In the genomic region with DNA sequence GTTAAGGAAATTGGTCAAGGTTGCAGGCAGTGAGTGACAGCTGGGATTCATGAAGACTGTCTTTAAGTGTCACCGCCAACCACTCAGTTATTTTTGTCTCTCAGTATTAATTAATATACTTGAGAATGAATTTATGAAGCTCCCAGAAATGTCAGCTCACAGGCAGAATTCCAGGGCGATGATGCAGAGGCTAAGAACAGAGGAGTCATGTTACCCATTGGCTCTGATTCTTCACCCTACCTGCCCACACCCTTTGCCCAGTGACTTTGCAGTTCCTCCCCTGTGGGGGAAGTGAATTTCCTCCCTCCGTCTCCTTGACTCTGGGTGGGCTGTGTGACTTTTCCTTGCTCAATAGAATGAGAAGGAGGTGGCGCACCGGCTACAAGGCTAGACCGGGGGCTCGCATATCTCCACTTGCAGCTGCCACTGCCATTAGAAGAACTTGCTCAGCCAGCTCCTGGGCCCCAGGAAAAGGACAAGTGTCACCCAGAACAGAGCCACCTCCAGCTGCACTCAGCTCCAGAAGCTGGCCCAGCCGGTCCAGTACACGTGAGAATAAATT, we compare ENCODE assay signal across 10 cellular contexts.
DNase-seq lines count a peak whose midpoint lies in the region; ATAC-seq and TF ChIP-seq lines count a peak whose summit lies in the region.
"Had no signal": no experiment of that assay in that cellular context is flagged by ENCODE, and none has a peak within 500 bp of the region (broad histone marks: within the 10 kb centered on the region; RNA-seq: fewer than 3 reads in every experiment).

No MANE protein-coding gene starts in this region.

- H3K27me3 ChIP-seq in SK-N-SH (ENCODE audit: insufficient read depth) (no peaks in the 10 kb centered on the region), prostate gland (replicated peaks; ENCODE audit: insufficient read depth) (no peaks in the 10 kb centered on the region)
- H3K27me3 ChIP-seq: testis had no signal

- no peaks in the 10 kb centered on the region for H3K9me2 ChIP-seq in SK-N-SH

- no peaks in the 10 kb centered on the region for H3F3A ChIP-seq in SK-N-SH (replicated peaks; ENCODE audit: insufficient read depth)

- H3K27ac ChIP-seq in SK-N-SH (ENCODE audit: low read depth in 2 of 2, low read length in 1 of 2) (no peak overlapping the region), prostate gland (no peak overlapping the region)
- H3K27ac ChIP-seq: testis had no signal

- no peak for TF ChIP-seq POLR2A in prostate gland (IDR thresholded peaks at IDR 0.05)

- H3K4me1 ChIP-seq in SK-N-SH (ENCODE audit: control insufficient read depth in 1 of 2, insufficient read depth in 2 of 2, low read depth in 1 of 2, low read length in 1 of 2) (peaks cover 3 to 9% of the 10 kb centered on the region in 2 experiments; a peak in 3 of 4 replicates), prostate gland (replicated peaks) (no peaks in the 10 kb centered on the region)
- H3K4me1 ChIP-seq: testis had no signal

- H3K9ac ChIP-seq in SK-N-SH, result no peak overlapping the region

- H3K79me2 ChIP-seq in SK-N-SH (ENCODE audit: insufficient read depth), result no peaks in the 10 kb centered on the region

- CTCF ChIA-PET in SK-N-SH (lab: Yijun Ruan, JAX), result interaction anchor here (1.0 to 1.1 kb wide), 3 partner anchors 10 to 41 kb away, joined by 3 read pairs; no protein-coding TSS in a partner anchor

- TF ChIP-seq RAD21 in SK-N-SH (IDR thresholded peaks at IDR 0.05; ENCODE audit: low read length), result no peak

- no peak overlapping the region for H3K4me3 ChIP-seq in SK-N-SH (ENCODE audit: low read depth in 2 of 2, low read length in 1 of 2)
- no peak overlapping the region for H3K4me3 ChIP-seq in prostate gland
- H3K4me3 ChIP-seq: testis had no signal

- H4K20me1 ChIP-seq in SK-N-SH (ENCODE audit: insufficient read depth), result no peaks in the 10 kb centered on the region

- H3K4me2 ChIP-seq in SK-N-SH, result peak overlapping the region; percentile 37; the same call in 1 of the 2 replicates

- ATAC-seq in GM21529 (IDR thresholded peaks at IDR 0.05; ENCODE audit: unreplicated experiment), result no peak

- H2AFZ ChIP-seq in SK-N-SH (ENCODE audit: low read depth), result no peak overlapping the region; the same call in 1 of the 2 replicates

- TF ChIP-seq CTCF in SK-N-SH (IDR thresholded peaks at IDR 0.05) (no peak), prostate gland (IDR thresholded peaks at IDR 0.05) (no peak)

- no peaks in the 10 kb centered on the region for H3K36me3 ChIP-seq in SK-N-SH (replicated peaks in 1 of 2; ENCODE audit: control insufficient read depth in 1 of 2, insufficient read depth in 2 of 2, low read length in 1 of 2)
- H3K36me3 ChIP-seq in prostate gland, result no peaks in the 10 kb centered on the region

- H3K9me3 ChIP-seq in SK-N-SH (no peaks in the 10 kb centered on the region), prostate gland (no peaks in the 10 kb centered on the region)
- H3K9me3 ChIP-seq: testis had no signal

- 51% methylated on average over 8 of the region's 9 CpGs for WGBS in SK-N-SH (ENCODE audit: low lambda C conversion rate)
- WGBS in prostate gland, result 45% methylated on average over 9 of the region's 9 CpGs

- TF ChIP-seq EP300 in SK-N-SH (IDR thresholded peaks at IDR 0.05; ENCODE audit: borderline replicate concordance in 1 of 2, low read depth in 1 of 2, low read length in 1 of 2), result no peak

- DNase-seq in H4 (ENCODE audit: low spot score), result peak; percentile 72
- no peak for DNase-seq in SK-N-SH
- peak; percentile 7 for DNase-seq in glomerular visceral epithelial cell (ENCODE audit: extremely low spot score)
- DNase-seq in prostate gland (ENCODE audit: low spot score), result peak; percentile 21
- no peak for DNase-seq in SKM-1 treated with dmso at 0.1 percent for 144 hours (lab: John Stamatoyannopoulos, UW; ENCODE audit: unreplicated experiment)
- no peak for DNase-seq in pons (ENCODE audit: low spot score)
- no peak for DNase-seq in AG08395 (ENCODE audit: low spot score)
- DNase-seq: NCI-H69, testis had no signal

- intact Hi-C loops in prostate gland (cut with DNase I), result no loop called here

- POLR2A ChIA-PET in SK-N-SH (lab: Yijun Ruan, JAX), result no interaction called here

TF ChIP-seq in SK-N-SH, 30 proteins besides CTCF, POLR2A, EP300 and RAD21:
- TF ChIP-seq, protein P1, sequence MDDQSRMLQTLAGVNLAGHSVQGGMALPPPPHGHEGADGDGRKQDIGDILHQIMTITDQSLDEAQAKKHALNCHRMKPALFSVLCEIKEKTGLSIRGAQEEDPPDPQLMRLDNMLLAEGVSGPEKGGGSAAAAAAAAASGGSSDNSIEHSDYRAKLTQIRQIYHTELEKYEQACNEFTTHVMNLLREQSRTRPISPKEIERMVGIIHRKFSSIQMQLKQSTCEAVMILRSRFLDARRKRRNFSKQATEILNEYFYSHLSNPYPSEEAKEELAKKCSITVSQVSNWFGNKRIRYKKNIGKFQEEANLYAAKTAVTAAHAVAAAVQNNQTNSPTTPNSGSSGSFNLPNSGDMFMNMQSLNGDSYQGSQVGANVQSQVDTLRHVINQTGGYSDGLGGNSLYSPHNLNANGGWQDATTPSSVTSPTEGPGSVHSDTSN (IDR thresholded peaks at IDR 0.05), result peak; percentile 70
- TF ChIP-seq FOXJ3 (CRISPR knock-in tag; IDR thresholded peaks at IDR 0.05), result no peak
- TF ChIP-seq, protein P2, sequence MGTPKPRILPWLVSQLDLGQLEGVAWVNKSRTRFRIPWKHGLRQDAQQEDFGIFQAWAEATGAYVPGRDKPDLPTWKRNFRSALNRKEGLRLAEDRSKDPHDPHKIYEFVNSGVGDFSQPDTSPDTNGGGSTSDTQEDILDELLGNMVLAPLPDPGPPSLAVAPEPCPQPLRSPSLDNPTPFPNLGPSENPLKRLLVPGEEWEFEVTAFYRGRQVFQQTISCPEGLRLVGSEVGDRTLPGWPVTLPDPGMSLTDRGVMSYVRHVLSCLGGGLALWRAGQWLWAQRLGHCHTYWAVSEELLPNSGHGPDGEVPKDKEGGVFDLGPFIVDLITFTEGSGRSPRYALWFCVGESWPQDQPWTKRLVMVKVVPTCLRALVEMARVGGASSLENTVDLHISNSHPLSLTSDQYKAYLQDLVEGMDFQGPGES (IDR thresholded peaks at IDR 0.05; ENCODE audit: low read depth, low read length), result no peak
- peak; percentile 38; the same call in 1 of the 2 replicates for TF ChIP-seq FOSL2 (IDR thresholded peaks at IDR 0.05; ENCODE audit: borderline replicate concordance, low read depth)
- no peak for TF ChIP-seq YY1 (IDR thresholded peaks at IDR 0.05; ENCODE audit: low read depth)
- 0 out of 2 replicates have a peak, but pooled peaks have one; percentile 21 for TF ChIP-seq TEAD4 (IDR thresholded peaks at IDR 0.05; ENCODE audit: borderline replicate concordance, insufficient read depth)
- 0 out of 2 replicates have a peak, but pooled peaks have one; percentile 32 for TF ChIP-seq SIN3A (IDR thresholded peaks at IDR 0.05; ENCODE audit: borderline replicate concordance, low read depth, low read length)
- TF ChIP-seq, protein P3, sequence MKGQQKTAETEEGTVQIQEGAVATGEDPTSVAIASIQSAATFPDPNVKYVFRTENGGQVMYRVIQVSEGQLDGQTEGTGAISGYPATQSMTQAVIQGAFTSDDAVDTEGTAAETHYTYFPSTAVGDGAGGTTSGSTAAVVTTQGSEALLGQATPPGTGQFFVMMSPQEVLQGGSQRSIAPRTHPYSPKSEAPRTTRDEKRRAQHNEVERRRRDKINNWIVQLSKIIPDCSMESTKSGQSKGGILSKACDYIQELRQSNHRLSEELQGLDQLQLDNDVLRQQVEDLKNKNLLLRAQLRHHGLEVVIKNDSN (IDR thresholded peaks at IDR 0.05; ENCODE audit: borderline replicate concordance, low read depth), result no peak

Comparison
In these comparisons a context has a peak if more than half of its experiments do, and no peak if none do; other contexts are left out.
1. DNase-seq: peak in H4 (single experiment), glomerular visceral epithelial cell (single experiment) and prostate gland (single experiment); none in SK-N-SH (single experiment), SKM-1 treated with dmso at 0.1 percent for 144 hours (single experiment), pons (single experiment) and AG08395 (single experiment).